ENCODE assay signal across 8 cellular contexts in the genomic region with DNA sequence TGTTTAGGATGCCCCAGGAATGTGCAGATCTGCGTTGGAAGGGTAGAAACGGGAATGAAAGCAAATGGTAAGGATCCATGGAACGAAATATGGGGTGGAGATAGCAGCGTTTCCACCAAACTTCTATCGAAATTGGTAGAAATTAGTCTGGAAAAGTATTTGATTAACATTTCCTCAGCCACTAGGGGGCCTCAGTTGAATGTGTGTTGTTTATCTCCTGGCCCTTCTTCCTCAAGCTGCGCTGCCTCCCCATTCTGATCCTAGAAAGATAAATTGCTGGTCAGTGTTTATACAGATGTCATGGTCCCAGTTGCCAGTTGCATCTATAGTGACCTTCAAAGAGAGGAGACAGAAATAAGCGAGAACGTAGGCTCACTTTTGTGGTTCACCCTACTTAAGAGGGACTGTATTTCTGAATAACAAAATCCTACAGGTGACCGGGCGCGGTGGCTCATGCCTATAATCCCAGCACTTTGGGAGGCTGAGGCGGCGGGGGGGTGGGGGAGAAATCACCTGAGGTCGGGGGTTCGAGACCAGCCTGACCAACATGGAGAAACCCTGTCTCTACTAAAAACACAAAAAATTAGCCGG.
DNase-seq lines count a peak whose midpoint lies in the region; ATAC-seq, FAIRE-seq and TF ChIP-seq lines count a peak whose summit lies in the region.

No MANE protein-coding gene starts in this region.

- DNase-seq in activated CD4-positive, alpha-beta T cell treated with anti-CD3 and anti-CD28 coated beads, Interleukin-2, amount 10 ng/mL, durations not matched to agents 7 days and 5 days: peak; percentile 6
- no peak for DNase-seq in activated CD4-positive, alpha-beta T cell treated with anti-CD3 and anti-CD28 coated beads, Interleukin-2, amount 50 U/mL, for 4 hours
- DNase-seq in NCI-H1092 treated with DMSO at 0.1 percent for 48 hours (lab: John Stamatoyannopoulos, UW): peak; percentile 25
- peak; percentile 12 for DNase-seq in HepG2 (ENCODE audit: low spot score)
- DNase-seq in natural killer cell: no peak
- DNase-seq in GM10266 (ENCODE audit: extremely low spot score): no peak

- no TSS peak for BruUV-seq in HepG2 (replicated peaks; lab: Mats Ljungman, UMichigan)

- H3K4me3 ChIP-seq in HepG2 (replicated peaks in 1 of 3; ENCODE audit: insufficient read depth in 1 of 3, low read depth in 2 of 3, low read length in 3 of 3): no peak overlapping the region

- H3K27ac ChIP-seq in VCaP: no peak overlapping the region
- no peak overlapping the region for H3K27ac ChIP-seq in HepG2 (ENCODE audit: extremely low read length, insufficient read depth, low read length)

- intact Hi-C loops in HepG2 (cut with micrococcal nuclease; ENCODE audit: unreplicated experiment): no loop called here
- intact Hi-C loops in natural killer cell (cut with micrococcal nuclease): no loop called here

- H3K27me3 ChIP-seq in HepG2 (ENCODE audit: control insufficient read depth in 1 of 2, insufficient read depth in 2 of 2, low read length in 2 of 2): no peaks in the 10 kb centered on the region

- no peak overlapping the region for H3K4me2 ChIP-seq in HepG2 (ENCODE audit: low read depth, low read length)

- no peaks in the 10 kb centered on the region for H3K4me1 ChIP-seq in HepG2 (ENCODE audit: insufficient read depth, low read length)

- H3K9me3 Mint-ChIP-seq in activated CD4-positive, alpha-beta T cell treated with anti-CD3 and anti-CD28 coated beads, Interleukin-2, amount 10 ng/mL, durations not matched to agents 7 days and 5 days: peaks cover 3% of the 10 kb centered on the region
- peaks cover 7% of the 10 kb centered on the region in 2 donors for H3K9me3 Mint-ChIP-seq in natural killer cell

- H2AFZ ChIP-seq in HepG2 (ENCODE audit: low read length): no peak overlapping the region

- H3K27me3 Mint-ChIP-seq in activated CD4-positive, alpha-beta T cell treated with anti-CD3 and anti-CD28 coated beads, Interleukin-2, amount 10 ng/mL, durations not matched to agents 7 days and 5 days: no peaks in the 10 kb centered on the region
- no peaks in the 10 kb centered on the region for H3K27me3 Mint-ChIP-seq in natural killer cell (ENCODE audit: low read depth in 2 of 2)

- no peaks in the 10 kb centered on the region for H3K36me3 Mint-ChIP-seq in activated CD4-positive, alpha-beta T cell treated with anti-CD3 and anti-CD28 coated beads, Interleukin-2, amount 10 ng/mL, durations not matched to agents 7 days and 5 days (ENCODE audit: low read depth)
- H3K36me3 Mint-ChIP-seq in natural killer cell: peaks cover 5% of the 10 kb centered on the region

- no peak overlapping the region for H3K27ac Mint-ChIP-seq in activated CD4-positive, alpha-beta T cell treated with anti-CD3 and anti-CD28 coated beads, Interleukin-2, amount 10 ng/mL, durations not matched to agents 7 days and 5 days
- H3K27ac Mint-ChIP-seq in natural killer cell: no peak overlapping the region

- no peak overlapping the region for H3K9ac ChIP-seq in HepG2 (ENCODE audit: insufficient read depth, low read depth, low read length)

- H3K9me3 ChIP-seq in HepG2 (ENCODE audit: low read length): peaks cover 8% of the 10 kb centered on the region

- POLR2A ChIA-PET in activated CD4-positive, alpha-beta T cell treated with anti-CD3 and anti-CD28 coated beads, Interleukin-2, amount 10 ng/mL, durations not matched to agents 7 days and 5 days (lab: Charles Lee): no interaction called here
- POLR2A ChIA-PET in HepG2 (lab: Yijun Ruan, JAX): no interaction called here

- 38% methylated on average over 16 of the region's 16 CpGs for WGBS in HepG2 (ENCODE audit: low lambda C conversion rate)

- H3K4me1 Mint-ChIP-seq in activated CD4-positive, alpha-beta T cell treated with anti-CD3 and anti-CD28 coated beads, Interleukin-2, amount 10 ng/mL, durations not matched to agents 7 days and 5 days: no peaks in the 10 kb centered on the region
- H3K4me1 Mint-ChIP-seq in natural killer cell: no peaks in the 10 kb centered on the region

- no peaks in the 10 kb centered on the region for H3K36me3 ChIP-seq in HepG2 (replicated peaks in 1 of 2; ENCODE audit: control insufficient read depth in 1 of 2, insufficient read depth in 2 of 2, low read length in 2 of 2)

- in situ Hi-C loops in HepG2 (cut with HindIII; ENCODE audit: extremely low pct_ligation_motif_present, low pct_unique_long_range_greater_than_20kb): loop anchor here (25.0 kb wide), 1 partner anchor 380 kb away; no protein-coding TSS in a partner anchor

- no peaks in the 10 kb centered on the region for H3K79me2 ChIP-seq in HepG2 (ENCODE audit: insufficient read depth, low read length)

- no peak overlapping the region for H3K4me3 Mint-ChIP-seq in activated CD4-positive, alpha-beta T cell treated with anti-CD3 and anti-CD28 coated beads, Interleukin-2, amount 10 ng/mL, durations not matched to agents 7 days and 5 days
- no peak overlapping the region for H3K4me3 Mint-ChIP-seq in natural killer cell

- no peak for ATAC-seq in HepG2
- no peak for ATAC-seq in natural killer cell
- no peak for ATAC-seq in GM18909 (IDR thresholded peaks at IDR 0.05; ENCODE audit: poor library complexity, unreplicated experiment)

- TF ChIP-seq CTCF in VCaP (conservative IDR thresholded peaks at IDR 0.05) (peak; percentile 76), HepG2 (CRISPR knock-in tag; IDR thresholded peaks at IDR 0.05) (peak; percentile 51), natural killer cell (IDR thresholded peaks at IDR 0.05) (no peak), GM10266 (IDR thresholded peaks at IDR 0.05; ENCODE audit: control insufficient read depth, insufficient read depth, low read depth, missing control alignments) (no peak)

- TF ChIP-seq EP300 in HepG2 (IDR thresholded peaks at IDR 0.05; ENCODE audit: low read depth in 2 of 2, low read length in 2 of 2) (no peak), HepG2 (CRISPR knock-in tag; IDR thresholded peaks at IDR 0.05; ENCODE audit: borderline replicate concordance) (no peak)

- FAIRE-seq in HepG2 (lab: Jason Lieb, UNC): no peak

- TF ChIP-seq POLR2A in HepG2 (IDR thresholded peaks at IDR 0.05; ENCODE audit: insufficient read depth in 1 of 2, low read depth in 2 of 2, low read length in 2 of 2): no peak

- CTCF ChIA-PET in activated CD4-positive, alpha-beta T cell treated with anti-CD3 and anti-CD28 coated beads, Interleukin-2, amount 10 ng/mL, durations not matched to agents 7 days and 5 days (lab: Charles Lee): no interaction called here
- CTCF ChIA-PET in HepG2 (lab: Yijun Ruan, JAX; ENCODE audit: low intra/inter-chr PET ratio, low total read pairs): no interaction called here

- TF ChIP-seq RAD21 in HepG2 (CRISPR knock-in tag; IDR thresholded peaks at IDR 0.05): no peak

- H4K20me1 ChIP-seq in HepG2 (ENCODE audit: insufficient read depth, low read length): no peaks in the 10 kb centered on the region

TF ChIP-seq in HepG2, 621 proteins besides CTCF, POLR2A, EP300 and RAD21:
- TF ChIP-seq PPARG (CRISPR knock-in tag; conservative IDR thresholded peaks at IDR 0.05) (no peak), STAG1 (CRISPR knock-in tag; IDR thresholded peaks at IDR 0.05) (peak; percentile 51)

Comparison
In these comparisons a context has a peak if more than half of its experiments do, and no peak if none do; other contexts are left out.
1. DNase-seq: peak in activated CD4-positive, alpha-beta T cell treated with anti-CD3 and anti-CD28 coated beads, Interleukin-2, amount 10 ng/mL, durations not matched to agents 7 days and 5 days (single experiment), NCI-H1092 treated with DMSO at 0.1 percent for 48 hours (single experiment) and HepG2 (single experiment); none in activated CD4-positive, alpha-beta T cell treated with anti-CD3 and anti-CD28 coated beads, Interleukin-2, amount 50 U/mL, for 4 hours (0 of 2), natural killer cell (single experiment) and GM10266 (single experiment).
2. CTCF ChIP-seq: peak in VCaP (single experiment) and HepG2 (single experiment); none in natural killer cell (single experiment) and GM10266 (single experiment).